24 cellular contexts compared by ENCODE assay signal in the genomic region with DNA sequence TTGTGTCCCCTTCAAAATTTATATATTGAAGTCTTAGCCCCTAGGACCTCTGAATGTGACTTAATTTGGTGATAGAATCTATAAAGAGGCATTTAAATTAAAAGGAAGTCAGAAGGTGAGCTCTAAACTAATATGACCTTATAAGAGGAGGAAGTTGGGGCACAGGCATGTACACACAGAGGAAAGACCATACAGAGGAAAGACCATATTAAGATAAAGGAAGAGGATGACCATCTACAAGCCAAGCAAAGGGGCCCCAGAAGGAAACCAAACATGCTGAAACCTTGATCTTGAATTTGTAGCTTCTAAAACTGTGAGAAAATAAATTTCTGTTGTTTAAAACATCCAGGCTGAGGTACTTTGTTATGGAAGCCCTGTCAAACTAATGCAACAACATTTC. TPM values are rescaled to one million over a fixed set of nuclear protein-coding genes. Genes with fewer than 3 reads are reported as not detected.
DNase-seq lines count a peak whose midpoint lies in the region; ATAC-seq, FAIRE-seq and TF ChIP-seq lines count a peak whose summit lies in the region.
"Had no signal": no experiment of that assay in that cellular context is flagged by ENCODE, and none has a peak within 500 bp of the region (broad histone marks: within the 10 kb centered on the region; RNA-seq: fewer than 3 reads in every experiment).

No MANE protein-coding gene starts in this region.

- H3K23ac ChIP-seq in mesenchymal stem cell (ENCODE audit: low read length in 2 of 2): no peak overlapping the region

- H3K9ac ChIP-seq in Loucy (ENCODE audit: low read depth, low read length, poor library complexity, severe bottlenecking) (no peak overlapping the region), mesenchymal stem cell (ENCODE audit: low read length) (no peak overlapping the region)

- no peak overlapping the region for H3K4me3 ChIP-seq in CD8-positive, alpha-beta memory T cell (ENCODE audit: low read length)
- H3K4me3 ChIP-seq in Loucy (ENCODE audit: low read length, poor library complexity, severe bottlenecking): peak overlapping the region; percentile 49
- no peak overlapping the region for H3K4me3 ChIP-seq in mucosa of descending colon
- H3K4me3 ChIP-seq in mesenchymal stem cell (ENCODE audit: insufficient read depth in 1 of 2, low read depth in 1 of 2, low read length in 2 of 2): no peak overlapping the region
- H3K4me3 ChIP-seq: colonic mucosa, SJCRH30, thoracic aorta had no signal

- H4K91ac ChIP-seq in mesenchymal stem cell (ENCODE audit: low read length): no peak overlapping the region

- no peaks in the 10 kb centered on the region for H3K9me2 ChIP-seq in Loucy (replicated peaks; ENCODE audit: low read depth, low read length)

- H3K4me1 ChIP-seq in CD8-positive, alpha-beta memory T cell (ENCODE audit: insufficient read depth, low read length): peaks cover 51% of the 10 kb centered on the region
- H3K4me1 ChIP-seq in Loucy (ENCODE audit: insufficient read depth, low read length, poor library complexity, severe bottlenecking): peaks cover 51% of the 10 kb centered on the region
- no peaks in the 10 kb centered on the region for H3K4me1 ChIP-seq in mucosa of descending colon (ENCODE audit: low read depth)
- H3K4me1 ChIP-seq in mesenchymal stem cell (ENCODE audit: control insufficient read depth, insufficient read depth, low read depth, low read length): no peaks in the 10 kb centered on the region
- H3K4me1 ChIP-seq: colonic mucosa, SJCRH30 had no signal

- H3K36me3 Mint-ChIP-seq in CD8-positive, alpha-beta memory T cell: peaks cover 0 to 1% (median 0%) of the 10 kb centered on the region in 3 donors
- H3K36me3 Mint-ChIP-seq: activated naive CD4-positive, alpha-beta T cell treated with anti-CD3 and anti-CD28 coated beads, Interleukin-2, amount 50 U/mL, for 72 hours; brain had no signal

- intact Hi-C loops in mucosa of descending colon (cut with DNase I, micrococcal nuclease): no loop called here

- no peak overlapping the region for H2BK120ac ChIP-seq in mesenchymal stem cell (ENCODE audit: low read depth, low read length)

- H3K36me3 ChIP-seq in CD8-positive, alpha-beta memory T cell (ENCODE audit: insufficient read depth, low read length): no peaks in the 10 kb centered on the region
- no peaks in the 10 kb centered on the region for H3K36me3 ChIP-seq in Loucy (ENCODE audit: insufficient read depth, low read length)
- H3K36me3 ChIP-seq in mucosa of descending colon (ENCODE audit: low read depth): no peaks in the 10 kb centered on the region
- H3K36me3 ChIP-seq in mesenchymal stem cell (ENCODE audit: control insufficient read depth in 1 of 2, insufficient read depth in 2 of 2, low read depth in 1 of 2, low read length in 2 of 2): no peaks in the 10 kb centered on the region
- H3K36me3 ChIP-seq: colonic mucosa, SJCRH30, thoracic aorta had no signal

- DNase-seq in CD8-positive, alpha-beta memory T cell: no peak
- peak; percentile 61 for DNase-seq in SKM-1 (lab: John Stamatoyannopoulos, UW; ENCODE audit: unreplicated experiment)
- no peak for DNase-seq in mucosa of descending colon
- no peak for DNase-seq in frontal cortex (ENCODE audit: low spot score in 2 of 2)
- DNase-seq in mesenchymal stem cell: no peak
- DNase-seq: activated CD4-positive, alpha-beta T cell treated with anti-CD3 and anti-CD28 coated beads for 48 hours; colonic mucosa; mammary epithelial cell; NCI-H1092; NCI-H2081; nephron progenitor cell; SJCRH30; stimulated activated CD8-positive, alpha-beta memory T cell treated with anti-CD3 and anti-CD28 coated beads, Interleukin-4, amount 100 ng/mL, for 48 hours had no signal

- H2BK12ac ChIP-seq in mesenchymal stem cell (ENCODE audit: low read length in 2 of 2): no peak overlapping the region

- H2AK5ac ChIP-seq in mesenchymal stem cell (ENCODE audit: low read length, severe bottlenecking): no peak overlapping the region

- no peaks in the 10 kb centered on the region for H3K79me2 ChIP-seq in Loucy (ENCODE audit: insufficient read depth, low read length)

- no peaks in the 10 kb centered on the region for H3K79me1 ChIP-seq in mesenchymal stem cell (replicated peaks; ENCODE audit: low read length, poor library complexity, severe bottlenecking)

- H3K4me1 Mint-ChIP-seq in CD8-positive, alpha-beta memory T cell: peaks cover 12 to 14% (median 13%) of the 10 kb centered on the region in 3 donors
- H3K4me1 Mint-ChIP-seq: brain, nephron progenitor cell had no signal

- peak; percentile 30 for ATAC-seq in mucosa of descending colon
- ATAC-seq in HG02678 (IDR thresholded peaks at IDR 0.05; ENCODE audit: unreplicated experiment): no peak

- H3K14ac ChIP-seq in mesenchymal stem cell (ENCODE audit: low read length in 2 of 2): no peak overlapping the region

- H4K20me1 ChIP-seq in Loucy (ENCODE audit: insufficient read depth, low read length, poor library complexity, severe bottlenecking): no peaks in the 10 kb centered on the region

- H3K9me3 ChIP-seq in CD8-positive, alpha-beta memory T cell (ENCODE audit: low read length): no peaks in the 10 kb centered on the region
- peaks cover 5% of the 10 kb centered on the region; the same call in 1 of the 2 replicates for H3K9me3 ChIP-seq in Loucy (ENCODE audit: insufficient read depth, low read depth, low read length)
- no peaks in the 10 kb centered on the region for H3K9me3 ChIP-seq in mucosa of descending colon
- H3K9me3 ChIP-seq in mesenchymal stem cell (ENCODE audit: control insufficient read depth, low read length): no peaks in the 10 kb centered on the region
- H3K9me3 ChIP-seq: colonic mucosa, SJCRH30, thoracic aorta had no signal

- no peak overlapping the region for H3K18ac ChIP-seq in mesenchymal stem cell (ENCODE audit: low read depth in 1 of 2, low read length in 2 of 2)

- CTCF ChIA-PET in CD8-positive, alpha-beta memory T cell (lab: Charles Lee): interaction anchor here (1.0 kb wide), 1 partner anchor 72 kb away, joined by 3 read pairs; no protein-coding TSS in a partner anchor

- TF ChIP-seq CTCF in Loucy (conservative IDR thresholded peaks at IDR 0.05; ENCODE audit: low read length) (no peak), mucosa of descending colon (IDR thresholded peaks at IDR 0.05) (no peak)

- H3K4ac ChIP-seq in mesenchymal stem cell (ENCODE audit: low read depth in 1 of 2, low read length in 2 of 2): no peak overlapping the region

- FAIRE-seq in frontal cortex (lab: Jason Lieb, UNC): no peak
- FAIRE-seq: endometrium, H54, keratinocyte had no signal

- no peaks in the 10 kb centered on the region for H3K9me3 Mint-ChIP-seq in CD8-positive, alpha-beta memory T cell
- H3K9me3 Mint-ChIP-seq: brain had no signal

- no peaks in the 10 kb centered on the region for H3K27me3 ChIP-seq in CD8-positive, alpha-beta memory T cell (ENCODE audit: insufficient read depth, low read length, poor library complexity, severe bottlenecking)
- H3K27me3 ChIP-seq in Loucy (ENCODE audit: insufficient read depth, low read length, poor library complexity, severe bottlenecking) (no peaks in the 10 kb centered on the region), mesenchymal stem cell (ENCODE audit: control insufficient read depth in 1 of 2, insufficient read depth in 1 of 2, low read length in 2 of 2) (peaks cover 0 to 17% of the 10 kb centered on the region in 2 experiments)
- H3K27me3 ChIP-seq: colonic mucosa, SJCRH30 had no signal

- no peak overlapping the region for H3K27ac ChIP-seq in CD8-positive, alpha-beta memory T cell (ENCODE audit: low read depth, low read length)
- H3K27ac ChIP-seq in mesenchymal stem cell (ENCODE audit: low read length, poor library complexity, severe bottlenecking): no peak overlapping the region
- H3K27ac ChIP-seq: colonic mucosa, SJCRH30, thoracic aorta had no signal

- H3K4me3 Mint-ChIP-seq in CD8-positive, alpha-beta memory T cell: peak overlapping the region in 3 of 7 donors; percentile 10 to 72 (median 15)
- H3K4me3 Mint-ChIP-seq: brain, nephron progenitor cell had no signal

- H2AFZ ChIP-seq in Loucy (ENCODE audit: low read length) (no peak overlapping the region), mesenchymal stem cell (ENCODE audit: low read depth, low read length) (no peak overlapping the region)

- no peak overlapping the region for H2BK5ac ChIP-seq in mesenchymal stem cell (ENCODE audit: low read depth, low read length, poor library complexity, severe bottlenecking)

- H4K8ac ChIP-seq in mesenchymal stem cell (ENCODE audit: low read length): no peak overlapping the region

- peak overlapping the region; percentile 69 for H3K4me2 ChIP-seq in Loucy (ENCODE audit: low read depth, low read length, poor library complexity, severe bottlenecking)
- H3K4me2 ChIP-seq in mesenchymal stem cell (ENCODE audit: low read length, poor library complexity, severe bottlenecking): no peak overlapping the region

- POLR2A ChIA-PET in CD8-positive, alpha-beta memory T cell (lab: Charles Lee): interaction anchor here (0.6 kb wide), 1 partner anchor 94 kb away, joined by 3 read pairs; no protein-coding TSS in a partner anchor

- peaks cover 18% of the 10 kb centered on the region for H3F3A ChIP-seq in Loucy (ENCODE audit: low read depth)

- no peak overlapping the region for H2BK15ac ChIP-seq in mesenchymal stem cell (ENCODE audit: low read depth, poor library complexity, severe bottlenecking)

- H3K27me3 Mint-ChIP-seq in CD8-positive, alpha-beta memory T cell: peaks cover 0 to under 1% of the 10 kb centered on the region in 2 donors
- H3K27me3 Mint-ChIP-seq: progenitor cell of endocrine pancreas had no signal

- peak overlapping the region in 5 of 8 donors; percentile 10 to 83 (median 43) for H3K27ac Mint-ChIP-seq in CD8-positive, alpha-beta memory T cell
- H3K27ac Mint-ChIP-seq: activated naive CD4-positive, alpha-beta T cell treated with anti-CD3 and anti-CD28 coated beads, Interleukin-2, amount 50 U/mL, for 72 hours; brain; nephron progenitor cell; progenitor cell of endocrine pancreas had no signal

RNA-seq across cellular contexts. Expression of a gene that starts 26.9 kb away (rescaled TPM):
- total RNA-seq in CD8-positive, alpha-beta memory T cell: 1 to 10 TPM; 3.0 to 3.7 TPM
- not detected for polyA plus RNA-seq in CD8-positive, alpha-beta memory T cell
- total RNA-seq in mucosa of descending colon (10 to 100 TPM in 2 of 3 donors, 1 to 10 TPM in 1; 9.7 to 35.4 (median 30.0) TPM), frontal cortex (10.6 TPM)
- not detected for polyA plus RNA-seq in mesenchymal stem cell (2013, experiment 1 of 2)
- not detected for polyA plus RNA-seq in mesenchymal stem cell (2013, experiment 2 of 2)
- total RNA-seq: NCI-H460, SJCRH30 had no signal
- polyA plus RNA-seq: BJ had no signal
